In the genomic region with DNA sequence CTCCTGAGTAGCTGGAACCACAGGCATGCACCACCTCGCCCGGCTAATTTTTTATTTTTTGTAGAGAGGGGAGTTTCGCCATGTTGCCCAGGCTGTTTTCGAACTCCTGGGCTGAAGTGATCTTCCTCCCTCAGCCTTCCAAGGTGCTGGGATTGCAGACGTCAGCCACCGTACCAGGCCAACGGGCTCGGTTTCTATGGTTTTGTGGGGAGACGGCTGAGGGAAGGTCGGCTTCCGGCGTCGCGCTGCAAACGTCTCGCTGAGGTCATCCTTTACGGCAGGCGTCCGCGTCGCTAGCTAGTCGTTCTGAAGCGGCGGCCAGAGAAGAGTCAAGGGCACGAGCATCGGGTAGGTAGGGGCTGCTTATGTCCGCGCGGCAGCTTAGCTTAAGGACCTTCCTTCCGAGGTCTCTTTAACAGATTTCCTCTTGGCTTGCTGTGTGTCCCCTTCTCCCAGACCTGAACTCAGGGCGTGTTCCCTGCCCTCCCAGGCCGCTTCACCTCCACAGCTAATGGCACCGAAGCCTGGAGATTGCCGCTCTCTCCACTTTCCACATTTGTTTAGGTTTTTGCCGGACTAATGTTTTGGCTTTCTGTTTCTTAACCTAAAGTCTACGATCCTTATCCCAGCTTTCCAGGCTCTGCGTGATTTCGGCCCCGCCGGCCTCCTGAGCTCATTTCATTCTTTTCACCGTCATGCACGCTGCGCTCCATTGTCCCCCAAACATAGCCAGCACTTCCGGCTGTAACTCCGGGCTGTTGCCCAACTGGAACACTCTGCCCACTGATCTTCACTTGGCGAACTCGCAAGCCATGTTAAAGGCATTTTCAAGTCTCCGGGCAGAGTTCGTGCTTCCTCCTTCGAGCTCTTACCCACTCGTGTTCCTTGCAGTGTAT, we compare ENCODE assay signal across 8 cellular contexts. TPM values are rescaled to one million over a fixed set of nuclear protein-coding genes. Genes with fewer than 3 reads are reported as not detected.
DNase-seq lines count a peak whose midpoint lies in the region; ATAC-seq and TF ChIP-seq lines count a peak whose summit lies in the region.

A gene (plus strand): TSS at position 300 of the 896 bp plus-strand sequence. CDS start 2,375 bp downstream, outside the sequence.

- TF ChIP-seq CTCF in GM12875 (IDR thresholded peaks at IDR 0.05; ENCODE audit: borderline replicate concordance, insufficient read depth, low read depth, low read length) (no peak), left ventricle myocardium inferior (IDR thresholded peaks at IDR 0.05; ENCODE audit: borderline replicate concordance) (no peak), progenitor cell of endocrine pancreas (IDR thresholded peaks at IDR 0.05; ENCODE audit: unreplicated experiment) (no peak), upper lobe of right lung (IDR thresholded peaks at IDR 0.05) (no peak)

- H3K4me3 ChIP-seq in GM12875 (ENCODE audit: low read depth, low read length) (peak within 1 kb of the TSS; percentile 85), left ventricle myocardium inferior (peak within 1 kb of the TSS; percentile 75), upper lobe of right lung (peak within 1 kb of the TSS; percentile 76)

- H3K27me3 ChIP-seq in left ventricle myocardium inferior (ENCODE audit: low read depth) (no peaks in the 10 kb centered on the region), upper lobe of right lung (no peaks in the 10 kb centered on the region)

- no peaks in the 10 kb centered on the region for H3K9me3 Mint-ChIP-seq in T-helper 1 cell treated with Interleukin-12 subunit alpha and Interleukin-12 subunit beta and Interleukin-4 antibody, amounts not matched to agents 30 μg/mL and 1 μg/mL, for 36 hours
- H3K9me3 Mint-ChIP-seq in progenitor cell of endocrine pancreas (ENCODE audit: low read depth) = no peaks in the 10 kb centered on the region

- H3K36me3 ChIP-seq in left ventricle myocardium inferior (peaks cover 32% of the 10 kb centered on the region), upper lobe of right lung (peaks cover 28% of the 10 kb centered on the region)

- DNase-seq in NCI-H146 treated with DMSO at 0.1 percent for 48 hours (lab: John Stamatoyannopoulos, UW; ENCODE audit: unreplicated experiment) (peak; percentile 56), amniotic stem cell (lab: John Stamatoyannopoulos, UW) (peak; percentile 90), left ventricle myocardium inferior (peak; percentile 91), progenitor cell of endocrine pancreas (ENCODE audit: low spot score, unreplicated experiment) (peak; percentile 70), upper lobe of right lung (peak; percentile 96)

- ATAC-seq in HG02852 (IDR thresholded peaks at IDR 0.05; ENCODE audit: unreplicated experiment) (peak; percentile 80), upper lobe of right lung (peak; percentile 98)

- intact Hi-C loops in left ventricle myocardium inferior (cut with micrococcal nuclease) = no loop called here
- intact Hi-C loops in upper lobe of right lung (cut with DNase I) = no loop called here

- H3K27ac Mint-ChIP-seq in T-helper 1 cell treated with Interleukin-12 subunit alpha and Interleukin-12 subunit beta and Interleukin-4 antibody, amounts not matched to agents 30 μg/mL and 1 μg/mL, for 36 hours = peak within 1 kb of the TSS; percentile 96
- H3K27ac Mint-ChIP-seq in progenitor cell of endocrine pancreas = peak within 1 kb of the TSS; percentile 98

- H3K36me3 Mint-ChIP-seq in T-helper 1 cell treated with Interleukin-12 subunit alpha and Interleukin-12 subunit beta and Interleukin-4 antibody, amounts not matched to agents 30 μg/mL and 1 μg/mL, for 36 hours (ENCODE audit: low read depth) = peaks cover 14% of the 10 kb centered on the region
- H3K36me3 Mint-ChIP-seq in progenitor cell of endocrine pancreas (ENCODE audit: insufficient read depth) = peaks cover 5% of the 10 kb centered on the region

- H3K27ac ChIP-seq in left ventricle myocardium inferior (replicated peaks) = peak within 1 kb of the TSS; percentile 96
- peak within 1 kb of the TSS; percentile 97 for H3K27ac ChIP-seq in upper lobe of right lung

- H3K4me3 Mint-ChIP-seq in T-helper 1 cell treated with Interleukin-12 subunit alpha and Interleukin-12 subunit beta and Interleukin-4 antibody, amounts not matched to agents 30 μg/mL and 1 μg/mL, for 36 hours = peak within 1 kb of the TSS; percentile 97
- peak within 1 kb of the TSS; percentile 85 for H3K4me3 Mint-ChIP-seq in progenitor cell of endocrine pancreas (ENCODE audit: low read depth)

- H3K4me1 ChIP-seq in left ventricle myocardium inferior = peaks cover 47% of the 10 kb centered on the region
- H3K4me1 ChIP-seq in upper lobe of right lung = peaks cover 10% of the 10 kb centered on the region

- peaks cover 17% of the 10 kb centered on the region for H3K4me1 Mint-ChIP-seq in T-helper 1 cell treated with Interleukin-12 subunit alpha and Interleukin-12 subunit beta and Interleukin-4 antibody, amounts not matched to agents 30 μg/mL and 1 μg/mL, for 36 hours (ENCODE audit: low read depth)
- peaks cover 5% of the 10 kb centered on the region for H3K4me1 Mint-ChIP-seq in progenitor cell of endocrine pancreas (ENCODE audit: low read depth)

- H3K9me3 ChIP-seq in left ventricle myocardium inferior (replicated peaks) (no peaks in the 10 kb centered on the region), upper lobe of right lung (no peaks in the 10 kb centered on the region)

- peaks cover 3% of the 10 kb centered on the region for H3K27me3 Mint-ChIP-seq in T-helper 1 cell treated with Interleukin-12 subunit alpha and Interleukin-12 subunit beta and Interleukin-4 antibody, amounts not matched to agents 30 μg/mL and 1 μg/mL, for 36 hours (ENCODE audit: low read depth)
- no peaks in the 10 kb centered on the region for H3K27me3 Mint-ChIP-seq in progenitor cell of endocrine pancreas

RNA-seq across cellular contexts. Expression of the gene that starts here (rescaled TPM):
- total RNA-seq in left ventricle myocardium inferior (696 TPM), progenitor cell of endocrine pancreas (208 and 221 TPM in 2 replicates), upper lobe of right lung (154 TPM)

Comparison
In these comparisons a context has a peak if more than half of its experiments do, and no peak if none do; other contexts are left out.
1. Peak in every context shown above with its lines: DNase-seq, ATAC-seq, H3K4me3 ChIP-seq and H3K27ac ChIP-seq.